ENCODE assay signal across 18 cellular contexts in genomic region chr4:175459571-175459970, GRCh38.
"Had no signal": no experiment of that assay in that cellular context is flagged by ENCODE, and none has a peak within 500 bp of the region (broad histone marks: within the 10 kb centered on the region; RNA-seq: fewer than 3 reads in every experiment).

No MANE protein-coding gene starts in this region.

- H2AFZ ChIP-seq: neural progenitor cell, parathyroid adenoma had no signal

- H3K36me3 ChIP-seq: neural progenitor cell, stomach, upper lobe of left lung had no signal

- H3K27ac ChIP-seq: body of pancreas, epithelial cell of prostate, neural progenitor cell, parathyroid adenoma, stomach, testis, upper lobe of left lung had no signal

- H3K79me2 ChIP-seq: parathyroid adenoma had no signal

- DNase-seq: activated CD4-positive, alpha-beta T cell treated with anti-CD3 and anti-CD28 coated beads for 4 hours; activated CD8-positive, alpha-beta T cell treated with anti-CD3 and anti-CD28 coated beads for 36 hours; activated effector memory CD4-positive, alpha-beta T cell treated with anti-CD3 and anti-CD28 coated beads, Interleukin-2, amount 50 U/mL, for 16 hours; activated T-cell treated with anti-CD3 and anti-CD28 coated beads, Interleukin-2, amount 50 U/mL, for 48 hours; body of pancreas; dermis blood vessel endothelial cell; islet precursor cell; midbrain; stimulated activated CD4-positive, alpha-beta T cell treated with anti-CD3 and anti-CD28 coated beads, Interleukin-12 subunit alpha, Interleukin-12 subunit beta, amount 100 ng/mL, for 4 hours; stimulated activated CD4-positive, alpha-beta T cell treated with anti-CD3 and anti-CD28 coated beads, Interleukin-2, amount 100 ng/mL, for 24 hours; stomach; testis; upper lobe of left lung had no signal

- ATAC-seq: activated CD8-positive, alpha-beta T cell treated with anti-CD3 and anti-CD28 coated beads for 36 hours; body of pancreas; WTC11 had no signal

- H3K27me3 ChIP-seq: body of pancreas, neural progenitor cell, stomach, testis, upper lobe of left lung had no signal

- H3K4me1 ChIP-seq: body of pancreas, neural progenitor cell, parathyroid adenoma, stomach, testis, upper lobe of left lung had no signal

- H3K4me3 ChIP-seq: body of pancreas, lung, neural progenitor cell, stomach, testis, upper lobe of left lung had no signal
